ENCODE assay signal across 1 cellular context in genomic region chr17:43483674-43484551, GRCh38.
A peak's percentile ranks its signal among the peaks of the same experiment; 100 is the strongest.
TF ChIP-seq lines count a peak whose summit lies in the region.

Gene DHX8 (plus strand): TSS chr17:43483975. CDS start chr17:43484038, 63 bp downstream.

TF ChIP-seq in HepG2, 621 proteins besides CTCF, POLR2A, EP300 and RAD21 (continued from another document and continues in another):
- no peak for TF ChIP-seq CENPBD1 (CRISPR knock-in tag; IDR thresholded peaks at IDR 0.05; ENCODE audit: borderline replicate concordance, low read depth)
- no peak for TF ChIP-seq SRSF9 (IDR thresholded peaks at IDR 0.05; ENCODE audit: borderline replicate concordance, insufficient read depth, low read depth, low read length, poor library complexity, severe bottlenecking)
- peak; percentile 99 for TF ChIP-seq YEATS2 (CRISPR knock-in tag; IDR thresholded peaks at IDR 0.05; ENCODE audit: borderline replicate concordance)
- peak; percentile 97 for TF ChIP-seq DNMT3B (CRISPR knock-in tag; conservative IDR thresholded peaks at IDR 0.05)
- TF ChIP-seq, protein P1, sequence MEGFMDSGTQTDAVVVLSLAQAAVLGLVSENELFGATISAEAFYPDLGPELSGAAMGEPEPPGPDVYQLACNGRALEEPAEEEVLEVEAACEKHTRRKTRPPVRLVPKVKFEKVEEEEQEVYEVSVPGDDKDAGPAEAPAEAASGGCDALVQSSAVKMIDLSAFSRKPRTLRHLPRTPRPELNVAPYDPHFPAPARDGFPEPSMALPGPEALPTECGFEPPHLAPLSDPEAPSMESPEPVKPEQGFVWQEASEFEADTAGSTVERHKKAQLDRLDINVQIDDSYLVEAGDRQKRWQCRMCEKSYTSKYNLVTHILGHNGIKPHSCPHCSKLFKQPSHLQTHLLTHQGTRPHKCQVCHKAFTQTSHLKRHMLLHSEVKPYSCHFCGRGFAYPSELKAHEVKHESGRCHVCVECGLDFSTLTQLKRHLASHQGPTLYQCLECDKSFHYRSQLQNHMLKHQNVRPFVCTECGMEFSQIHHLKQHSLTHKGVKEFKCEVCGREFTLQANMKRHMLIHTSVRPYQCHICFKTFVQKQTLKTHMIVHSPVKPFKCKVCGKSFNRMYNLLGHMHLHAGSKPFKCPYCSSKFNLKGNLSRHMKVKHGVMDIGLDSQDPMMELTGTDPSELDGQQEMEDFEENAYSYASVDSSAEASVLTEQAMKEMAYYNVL (CRISPR knock-in tag; IDR thresholded peaks at IDR 0.05; ENCODE audit: borderline replicate concordance), result peak; percentile 79
- TF ChIP-seq CEBPB (IDR thresholded peaks at IDR 0.05; ENCODE audit: borderline replicate concordance, low read depth, low read length), result no peak
- TF ChIP-seq MED1 (CRISPR knock-in tag; IDR thresholded peaks at IDR 0.05), result peak; percentile 96
- TF ChIP-seq EHMT2 (IDR thresholded peaks at IDR 0.05; ENCODE audit: borderline replicate concordance, low read depth, low read length), result no peak
- no peak for TF ChIP-seq JUNB (CRISPR knock-in tag; IDR thresholded peaks at IDR 0.05; ENCODE audit: borderline replicate concordance)
- TF ChIP-seq CBX1 (IDR thresholded peaks at IDR 0.05; ENCODE audit: low read depth), result peak; percentile 95
- TF ChIP-seq ZNF331 (CRISPR knock-in tag; IDR thresholded peaks at IDR 0.05), result peak; percentile 85
- TF ChIP-seq SIX1 (CRISPR knock-in tag; IDR thresholded peaks at IDR 0.05; ENCODE audit: borderline replicate concordance), result peak; percentile 37; the same call in 1 of the 2 replicates
- TF ChIP-seq BCLAF1 (IDR thresholded peaks at IDR 0.05), result no peak
- no peak for TF ChIP-seq IKZF4 (CRISPR knock-in tag; IDR thresholded peaks at IDR 0.05; ENCODE audit: borderline replicate concordance, low read depth, not compliant biosample characterization)
- peak; percentile 35; the same call in 1 of the 2 replicates for TF ChIP-seq ZNF121 (CRISPR knock-in tag; IDR thresholded peaks at IDR 0.05)
- TF ChIP-seq, protein P2, sequence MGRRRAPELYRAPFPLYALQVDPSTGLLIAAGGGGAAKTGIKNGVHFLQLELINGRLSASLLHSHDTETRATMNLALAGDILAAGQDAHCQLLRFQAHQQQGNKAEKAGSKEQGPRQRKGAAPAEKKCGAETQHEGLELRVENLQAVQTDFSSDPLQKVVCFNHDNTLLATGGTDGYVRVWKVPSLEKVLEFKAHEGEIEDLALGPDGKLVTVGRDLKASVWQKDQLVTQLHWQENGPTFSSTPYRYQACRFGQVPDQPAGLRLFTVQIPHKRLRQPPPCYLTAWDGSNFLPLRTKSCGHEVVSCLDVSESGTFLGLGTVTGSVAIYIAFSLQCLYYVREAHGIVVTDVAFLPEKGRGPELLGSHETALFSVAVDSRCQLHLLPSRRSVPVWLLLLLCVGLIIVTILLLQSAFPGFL (CRISPR knock-in tag; IDR thresholded peaks at IDR 0.05), result peak; percentile 69; the same call in 1 of the 2 replicates
- TF ChIP-seq ZFP62 (CRISPR knock-in tag; IDR thresholded peaks at IDR 0.05), result no peak
- 0 out of 2 replicates have a peak, but pooled peaks have one; percentile 22 for TF ChIP-seq ZNF333 (CRISPR knock-in tag; IDR thresholded peaks at IDR 0.05; ENCODE audit: borderline replicate concordance)
- peak; percentile 90 for TF ChIP-seq MIER2 (CRISPR knock-in tag; IDR thresholded peaks at IDR 0.05)
- TF ChIP-seq RFX3 (CRISPR knock-in tag; IDR thresholded peaks at IDR 0.05), result no peak; the same call in 1 of the 2 replicates
- no peak; the same call in 1 of the 2 replicates for TF ChIP-seq ZFP36L2 (CRISPR knock-in tag; IDR thresholded peaks at IDR 0.05)
- peak; percentile 88 for TF ChIP-seq BORCS8-MEF2B (CRISPR knock-in tag; IDR thresholded peaks at IDR 0.05)
- peak; percentile 88; the same call in 1 of the 2 replicates for TF ChIP-seq ETV5 (CRISPR knock-in tag; IDR thresholded peaks at IDR 0.05; ENCODE audit: borderline replicate concordance)
- no peak for TF ChIP-seq ZNF672 (CRISPR knock-in tag; IDR thresholded peaks at IDR 0.05)
- peak; percentile 99 for TF ChIP-seq IRF2 (CRISPR knock-in tag; IDR thresholded peaks at IDR 0.05)
- TF ChIP-seq ZFP36L1 (CRISPR knock-in tag; IDR thresholded peaks at IDR 0.05), result 0 out of 2 replicates have a peak, but pooled peaks have one; percentile 27
- no peak; the same call in 1 of the 2 replicates for TF ChIP-seq SAFB2 (CRISPR knock-in tag; IDR thresholded peaks at IDR 0.05; ENCODE audit: borderline replicate concordance, low read depth)
- TF ChIP-seq ARID3A (IDR thresholded peaks at IDR 0.05; ENCODE audit: low read depth, low read length), result peak; percentile 99
- no peak for TF ChIP-seq LCORL (IDR thresholded peaks at IDR 0.05)
- peak; percentile 96 for TF ChIP-seq LCORL (CRISPR knock-in tag; IDR thresholded peaks at IDR 0.05)
- TF ChIP-seq ZBTB34 (CRISPR knock-in tag; IDR thresholded peaks at IDR 0.05), result peak; percentile 53; the same call in 1 of the 2 replicates
- peak; percentile 76 for TF ChIP-seq ZNF691 (CRISPR knock-in tag; IDR thresholded peaks at IDR 0.05; ENCODE audit: borderline replicate concordance, low read depth)
- peak; percentile 38; the same call in 1 of the 2 replicates for TF ChIP-seq TCF7 (IDR thresholded peaks at IDR 0.05; ENCODE audit: low read depth)
- TF ChIP-seq, protein P3, sequence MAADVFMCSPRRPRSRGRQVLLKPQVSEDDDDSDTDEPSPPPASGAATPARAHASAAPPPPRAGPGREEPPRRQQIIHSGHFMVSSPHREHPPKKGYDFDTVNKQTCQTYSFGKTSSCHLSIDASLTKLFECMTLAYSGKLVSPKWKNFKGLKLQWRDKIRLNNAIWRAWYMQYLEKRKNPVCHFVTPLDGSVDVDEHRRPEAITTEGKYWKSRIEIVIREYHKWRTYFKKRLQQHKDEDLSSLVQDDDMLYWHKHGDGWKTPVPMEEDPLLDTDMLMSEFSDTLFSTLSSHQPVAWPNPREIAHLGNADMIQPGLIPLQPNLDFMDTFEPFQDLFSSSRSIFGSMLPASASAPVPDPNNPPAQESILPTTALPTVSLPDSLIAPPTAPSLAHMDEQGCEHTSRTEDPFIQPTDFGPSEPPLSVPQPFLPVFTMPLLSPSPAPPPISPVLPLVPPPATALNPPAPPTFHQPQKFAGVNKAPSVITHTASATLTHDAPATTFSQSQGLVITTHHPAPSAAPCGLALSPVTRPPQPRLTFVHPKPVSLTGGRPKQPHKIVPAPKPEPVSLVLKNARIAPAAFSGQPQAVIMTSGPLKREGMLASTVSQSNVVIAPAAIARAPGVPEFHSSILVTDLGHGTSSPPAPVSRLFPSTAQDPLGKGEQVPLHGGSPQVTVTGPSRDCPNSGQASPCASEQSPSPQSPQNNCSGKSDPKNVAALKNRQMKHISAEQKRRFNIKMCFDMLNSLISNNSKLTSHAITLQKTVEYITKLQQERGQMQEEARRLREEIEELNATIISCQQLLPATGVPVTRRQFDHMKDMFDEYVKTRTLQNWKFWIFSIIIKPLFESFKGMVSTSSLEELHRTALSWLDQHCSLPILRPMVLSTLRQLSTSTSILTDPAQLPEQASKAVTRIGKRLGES (CRISPR knock-in tag; IDR thresholded peaks at IDR 0.05; ENCODE audit: borderline replicate concordance), result no peak
- peak; percentile 93 for TF ChIP-seq ZBTB20 (CRISPR knock-in tag; IDR thresholded peaks at IDR 0.05; ENCODE audit: borderline replicate concordance, low read depth)
- TF ChIP-seq AGO1 (IDR thresholded peaks at IDR 0.05; ENCODE audit: low read depth, low read length, poor library complexity, severe bottlenecking), result no peak
- TF ChIP-seq, protein P4, sequence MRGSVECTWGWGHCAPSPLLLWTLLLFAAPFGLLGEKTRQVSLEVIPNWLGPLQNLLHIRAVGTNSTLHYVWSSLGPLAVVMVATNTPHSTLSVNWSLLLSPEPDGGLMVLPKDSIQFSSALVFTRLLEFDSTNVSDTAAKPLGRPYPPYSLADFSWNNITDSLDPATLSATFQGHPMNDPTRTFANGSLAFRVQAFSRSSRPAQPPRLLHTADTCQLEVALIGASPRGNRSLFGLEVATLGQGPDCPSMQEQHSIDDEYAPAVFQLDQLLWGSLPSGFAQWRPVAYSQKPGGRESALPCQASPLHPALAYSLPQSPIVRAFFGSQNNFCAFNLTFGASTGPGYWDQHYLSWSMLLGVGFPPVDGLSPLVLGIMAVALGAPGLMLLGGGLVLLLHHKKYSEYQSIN (CRISPR knock-in tag; IDR thresholded peaks at IDR 0.05; ENCODE audit: borderline replicate concordance), result no peak
- TF ChIP-seq HOXA7 (CRISPR knock-in tag; IDR thresholded peaks at IDR 0.05), result no peak
- TF ChIP-seq RXRA (CRISPR knock-in tag; IDR thresholded peaks at IDR 0.05), result peak; percentile 90
- 0 out of 2 replicates have a peak, but pooled peaks have one; percentile 75 for TF ChIP-seq ZSCAN20 (CRISPR knock-in tag; IDR thresholded peaks at IDR 0.05; ENCODE audit: borderline replicate concordance)
- TF ChIP-seq, protein P5, sequence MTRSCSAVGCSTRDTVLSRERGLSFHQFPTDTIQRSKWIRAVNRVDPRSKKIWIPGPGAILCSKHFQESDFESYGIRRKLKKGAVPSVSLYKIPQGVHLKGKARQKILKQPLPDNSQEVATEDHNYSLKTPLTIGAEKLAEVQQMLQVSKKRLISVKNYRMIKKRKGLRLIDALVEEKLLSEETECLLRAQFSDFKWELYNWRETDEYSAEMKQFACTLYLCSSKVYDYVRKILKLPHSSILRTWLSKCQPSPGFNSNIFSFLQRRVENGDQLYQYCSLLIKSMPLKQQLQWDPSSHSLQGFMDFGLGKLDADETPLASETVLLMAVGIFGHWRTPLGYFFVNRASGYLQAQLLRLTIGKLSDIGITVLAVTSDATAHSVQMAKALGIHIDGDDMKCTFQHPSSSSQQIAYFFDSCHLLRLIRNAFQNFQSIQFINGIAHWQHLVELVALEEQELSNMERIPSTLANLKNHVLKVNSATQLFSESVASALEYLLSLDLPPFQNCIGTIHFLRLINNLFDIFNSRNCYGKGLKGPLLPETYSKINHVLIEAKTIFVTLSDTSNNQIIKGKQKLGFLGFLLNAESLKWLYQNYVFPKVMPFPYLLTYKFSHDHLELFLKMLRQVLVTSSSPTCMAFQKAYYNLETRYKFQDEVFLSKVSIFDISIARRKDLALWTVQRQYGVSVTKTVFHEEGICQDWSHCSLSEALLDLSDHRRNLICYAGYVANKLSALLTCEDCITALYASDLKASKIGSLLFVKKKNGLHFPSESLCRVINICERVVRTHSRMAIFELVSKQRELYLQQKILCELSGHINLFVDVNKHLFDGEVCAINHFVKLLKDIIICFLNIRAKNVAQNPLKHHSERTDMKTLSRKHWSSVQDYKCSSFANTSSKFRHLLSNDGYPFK (CRISPR knock-in tag; IDR thresholded peaks at IDR 0.05; ENCODE audit: borderline replicate concordance), result peak; percentile 97; the same call in 1 of the 2 replicates
